In the genomic region with DNA sequence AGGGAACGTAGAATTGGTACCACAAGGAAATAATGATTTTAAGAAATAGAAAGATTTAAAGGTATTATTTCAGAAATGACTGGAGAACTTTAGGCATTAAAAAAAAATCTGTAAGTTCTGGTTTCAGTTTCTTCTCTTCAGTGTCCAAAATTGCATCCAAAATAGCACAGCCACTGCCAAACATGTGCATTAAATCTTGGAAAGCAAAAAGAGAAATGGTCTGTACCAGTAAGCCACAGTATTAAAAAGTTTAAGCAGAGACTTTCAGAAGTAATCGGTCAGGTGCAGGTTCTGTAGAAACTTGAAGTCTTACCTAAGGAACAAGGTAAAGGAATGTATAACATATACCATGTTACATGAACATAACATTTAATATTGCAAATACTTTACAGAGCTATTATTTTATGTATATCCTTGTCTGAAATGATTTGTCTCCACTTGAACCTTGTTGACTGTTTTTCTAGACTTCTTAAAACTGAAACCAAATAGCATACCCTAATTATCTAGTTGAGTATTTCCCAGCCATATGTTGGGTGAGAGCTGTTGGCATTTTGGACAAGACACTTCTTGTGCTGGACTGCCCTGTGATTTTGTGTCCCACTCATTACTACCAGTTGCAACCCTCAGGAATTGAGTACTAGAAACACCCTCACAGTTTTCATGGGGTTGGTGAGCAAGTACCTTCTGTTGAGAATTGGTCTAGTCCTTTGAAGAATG, we compare ENCODE assay signal across 20 cellular contexts. TPM values are rescaled to one million over a fixed set of nuclear protein-coding genes. Genes with fewer than 3 reads are reported as not detected.
DNase-seq lines count a peak whose midpoint lies in the region; ATAC-seq, FAIRE-seq and TF ChIP-seq lines count a peak whose summit lies in the region.
"Had no signal": no experiment of that assay in that cellular context is flagged by ENCODE, and none has a peak within 500 bp of the region (broad histone marks: within the 10 kb centered on the region; RNA-seq: fewer than 3 reads in every experiment).

No MANE protein-coding gene starts in this region.

- TF ChIP-seq POLR2A in GM12892 (IDR thresholded peaks at IDR 0.05; ENCODE audit: low read depth, low read length) (no peak), upper lobe of left lung (IDR thresholded peaks at IDR 0.05) (no peak)

- H3K36me3 ChIP-seq in KMS-11 (ENCODE audit: insufficient read depth) (no peaks in the 10 kb centered on the region), upper lobe of left lung (no peaks in the 10 kb centered on the region)
- H3K36me3 ChIP-seq: brain microvascular endothelial cell, heart right ventricle, spleen, tibial nerve had no signal

- H2AFZ ChIP-seq in KMS-11 (ENCODE audit: low read depth) = no peak overlapping the region
- H2AFZ ChIP-seq: PC-9 had no signal

- no peaks in the 10 kb centered on the region for H3K9me3 ChIP-seq in upper lobe of left lung
- H3K9me3 ChIP-seq: heart right ventricle, spleen, tibial nerve had no signal

- H3K79me2 ChIP-seq in KMS-11 (ENCODE audit: insufficient read depth, low read depth) = peaks cover 86% of the 10 kb centered on the region

- peaks cover 15% of the 10 kb centered on the region; the same call in 1 of the 2 replicates for H4K20me1 ChIP-seq in KMS-11 (ENCODE audit: insufficient read depth)

- H3K27ac ChIP-seq in KMS-11 (peak overlapping the region; percentile 47; the same call in 1 of the 2 replicates), upper lobe of left lung (no peak overlapping the region)
- H3K27ac ChIP-seq: BLaER1 treated with 17β-estradiol and CSF1 and Interleukin-3, amounts not matched to agents 10 nM and 100 nM; brain microvascular endothelial cell; heart right ventricle; PC-9; spleen; tibial nerve had no signal

- TF ChIP-seq CTCF in GM20000 (IDR thresholded peaks at IDR 0.05; ENCODE audit: extremely low read depth, missing control alignments) (no peak), KMS-11 (conservative IDR thresholded peaks at IDR 0.05; ENCODE audit: low read depth, low read length) (no peak), fibroblast of the aortic adventitia (IDR thresholded peaks at IDR 0.05; ENCODE audit: insufficient read depth, low read length) (no peak), upper lobe of left lung (IDR thresholded peaks at IDR 0.05) (no peak)

- WGBS in upper lobe of left lung, 2 donors = 73 to 78% methylated on average over 2 of the region's 2 CpGs

- H3K27me3 ChIP-seq in KMS-11 (ENCODE audit: insufficient read depth, low read depth) (no peaks in the 10 kb centered on the region), upper lobe of left lung (no peaks in the 10 kb centered on the region)
- H3K27me3 ChIP-seq: BLaER1 treated with 17β-estradiol and CSF1 and Interleukin-3, amounts not matched to agents 10 nM and 100 nM; brain microvascular endothelial cell; heart right ventricle; spleen; tibial nerve had no signal

- ATAC-seq in upper lobe of left lung (ENCODE audit: low FRiP score in 2 of 2) = no peak
- ATAC-seq: heart right ventricle had no signal

- H3K4me3 ChIP-seq in KMS-11 (IDR thresholded peaks at IDR 0.05; ENCODE audit: insufficient read depth, low read depth, low read length) (no peak overlapping the region), fibroblast of the aortic adventitia (ENCODE audit: low read depth, low read length) (no peak overlapping the region), upper lobe of left lung (no peak overlapping the region)
- H3K4me3 ChIP-seq: BLaER1 treated with 17β-estradiol and CSF1 and Interleukin-3, amounts not matched to agents 10 nM and 100 nM; heart right ventricle; PC-9; spleen; tibial nerve had no signal

- H3K4me1 ChIP-seq in KMS-11 (ENCODE audit: low read depth, poor library complexity, severe bottlenecking) (peaks cover 32% of the 10 kb centered on the region), upper lobe of left lung (peaks cover 11 to 45% (median 16%) of the 10 kb centered on the region in 4 donors)

- no peak for TF ChIP-seq EP300 in upper lobe of left lung (IDR thresholded peaks at IDR 0.05)

- peak; percentile 60 for FAIRE-seq in GM12892 (lab: Jason Lieb, UNC)
- FAIRE-seq: TTC549 had no signal

- DNase-seq in GM12892 (ENCODE audit: insufficient read length) (no peak), GM20000 (ENCODE audit: low spot score) (peak; percentile 4), fibroblast of the aortic adventitia (ENCODE audit: low read depth) (peak; percentile 32), NCI-H1694 treated with DMSO at 0.1 percent for 48 hours (lab: John Stamatoyannopoulos, UW) (no peak), upper lobe of left lung (no peak)
- no peak for DNase-seq in activated CD4-positive, alpha-beta T cell treated with anti-CD3 and anti-CD28 coated beads for 1 hour
- DNase-seq: activated CD4-positive, alpha-beta T cell treated with anti-CD3 and anti-CD28 coated beads, Interleukin-2, amount 50 U/mL, for 1 hour; activated naive CD4-positive, alpha-beta T cell treated with anti-CD3 and anti-CD28 coated beads for 36 hours; activated T-cell treated with anti-CD3 and anti-CD28 coated beads for 4 hours; brain microvascular endothelial cell; H7; heart right ventricle; islet precursor cell; NCI-H1048; spleen had no signal

- H3K4me2 ChIP-seq in KMS-11 = peak overlapping the region; percentile 80
- H3K4me2 ChIP-seq: PC-9 had no signal

- peak overlapping the region; percentile 2; the same call in 1 of the 2 replicates for H3K9ac ChIP-seq in KMS-11
- H3K9ac ChIP-seq: BLaER1 treated with 17β-estradiol and CSF1 and Interleukin-3, amounts not matched to agents 10 nM and 100 nM had no signal

RNA-seq across cellular contexts. Expression of gene NIPBL, which starts 32.1 kb away (rescaled TPM):
- 17.6 TPM for polyA plus RNA-seq in GM12892 (2012; ENCODE audit: missing spikeins)
- total RNA-seq in fibroblast of the aortic adventitia (ENCODE audit: low replicate concordance) = 38.2 and 41.8 TPM in 2 replicates
- total RNA-seq in upper lobe of left lung = 10 to 100 TPM; 39.2 to 75.2 (median 55.3) TPM

Comparison
In these comparisons a context has a peak if more than half of its experiments do, and no peak if none do; other contexts are left out.
1. DNase-seq: peak in GM20000 (single experiment) and fibroblast of the aortic adventitia (single experiment); none in GM12892 (single experiment), activated CD4-positive, alpha-beta T cell treated with anti-CD3 and anti-CD28 coated beads for 1 hour (single experiment), NCI-H1694 treated with DMSO at 0.1 percent for 48 hours (single experiment) and upper lobe of left lung (0 of 2).